In genomic region chr12:131721548-131721947, GRCh38 we compare ENCODE assay signal across 16 cellular contexts.
"Had no signal": no experiment of that assay in that cellular context is flagged by ENCODE, and none has a peak within 500 bp of the region (broad histone marks: within the 10 kb centered on the region; RNA-seq: fewer than 3 reads in every experiment).

No MANE protein-coding gene starts in this region.

- H3K4me3 ChIP-seq: gastroesophageal sphincter, heart right ventricle, lung, pancreas, sigmoid colon, thoracic aorta, upper lobe of right lung had no signal

- H3K4me3 Mint-ChIP-seq: activated naive CD8-positive, alpha-beta T cell treated with anti-CD3 and anti-CD28 coated beads, Interleukin-2, amount 10 ng/mL, durations not matched to agents 7 days and 5 days; naive B cell had no signal

- H3K27me3 Mint-ChIP-seq: activated naive CD8-positive, alpha-beta T cell treated with anti-CD3 and anti-CD28 coated beads, Interleukin-2, amount 10 ng/mL, durations not matched to agents 7 days and 5 days; naive B cell had no signal

- H3K9me3 ChIP-seq: gastroesophageal sphincter, heart right ventricle, pancreas, sigmoid colon, thoracic aorta, upper lobe of right lung had no signal

- H3K4me1 ChIP-seq: gastroesophageal sphincter, pancreas, sigmoid colon, upper lobe of right lung had no signal

- H3K27ac ChIP-seq: gastroesophageal sphincter, heart right ventricle, pancreas, sigmoid colon, thoracic aorta, upper lobe of right lung had no signal

- DNase-seq: activated CD4-positive, alpha-beta T cell treated with anti-CD3 and anti-CD28 coated beads for 48 hours; activated CD8-positive, alpha-beta memory T cell treated with anti-CD3 and anti-CD28 coated beads for 24 hours; activated naive CD8-positive, alpha-beta T cell treated with anti-CD3 and anti-CD28 coated beads, Interleukin-2, amount 10 ng/mL, durations not matched to agents 7 days and 5 days; activated T-cell treated with anti-CD3 and anti-CD28 coated beads for 4 hours; erythroblast; heart right ventricle; left colon; naive B cell; pancreas; sigmoid colon; stimulated activated CD4-positive, alpha-beta T cell treated with anti-CD3 and anti-CD28 coated beads, Interleukin-1b, Interleukin-23, amount 100 ng/mL, for 48 hours; T-helper 2 cell; upper lobe of right lung had no signal

- H3K9me3 Mint-ChIP-seq: activated naive CD8-positive, alpha-beta T cell treated with anti-CD3 and anti-CD28 coated beads, Interleukin-2, amount 10 ng/mL, durations not matched to agents 7 days and 5 days; naive B cell had no signal

- H3K27ac Mint-ChIP-seq: activated naive CD8-positive, alpha-beta T cell treated with anti-CD3 and anti-CD28 coated beads, Interleukin-2, amount 10 ng/mL, durations not matched to agents 7 days and 5 days had no signal

- ATAC-seq: gastroesophageal sphincter, heart right ventricle, left colon, pancreas, upper lobe of right lung had no signal

- H3K27me3 ChIP-seq: gastroesophageal sphincter, heart right ventricle, pancreas, sigmoid colon, upper lobe of right lung had no signal
